8 cellular contexts compared by ENCODE assay signal in genomic region chr21:37207441-37208009, GRCh38. TPM values are rescaled to one million over a fixed set of nuclear protein-coding genes. Genes with fewer than 3 reads are reported as not detected.
DNase-seq lines count a peak whose midpoint lies in the region; ATAC-seq and TF ChIP-seq lines count a peak whose summit lies in the region.

No MANE protein-coding gene starts in this region.

- H3K4me1 Mint-ChIP-seq in stimulated activated naive CD8-positive, alpha-beta T cell treated with anti-CD3 and anti-CD28 coated beads, Interleukin-15, Interleukin-2, amounts not matched to agents 100 ng/mL and 50 ng/mL, for 24 hours (ENCODE audit: low read depth), result peaks cover 14% of the 10 kb centered on the region

- no peak for TF ChIP-seq CTCF in foreskin keratinocyte (conservative IDR thresholded peaks at IDR 0.05)

- no peak overlapping the region for H3K27ac ChIP-seq in foreskin keratinocyte

- H3K27ac Mint-ChIP-seq in stimulated activated naive CD8-positive, alpha-beta T cell treated with anti-CD3 and anti-CD28 coated beads, Interleukin-15, Interleukin-2, amounts not matched to agents 100 ng/mL and 50 ng/mL, for 24 hours, result peak overlapping the region; percentile 77

- H3K27me3 Mint-ChIP-seq in stimulated activated naive CD8-positive, alpha-beta T cell treated with anti-CD3 and anti-CD28 coated beads, Interleukin-15, Interleukin-2, amounts not matched to agents 100 ng/mL and 50 ng/mL, for 24 hours, result no peaks in the 10 kb centered on the region

- DNase-seq in Ammon's horn (ENCODE audit: low spot score), result peak; percentile 43
- DNase-seq in RPMI8226, result peak; percentile 45
- DNase-seq in foreskin keratinocyte, result no peak
- no peak for DNase-seq in NCI-H446 treated with DMSO at 0.1 percent for 48 hours (lab: John Stamatoyannopoulos, UW)
- no peak for DNase-seq in NCI-H226

- ATAC-seq in GM18858 (IDR thresholded peaks at IDR 0.05; ENCODE audit: unreplicated experiment) (peak; percentile 60), HG02981 (IDR thresholded peaks at IDR 0.05; ENCODE audit: unreplicated experiment) (peak; percentile 55), foreskin keratinocyte (peak; percentile 44)

- peaks cover 9% of the 10 kb centered on the region for H3K36me3 Mint-ChIP-seq in stimulated activated naive CD8-positive, alpha-beta T cell treated with anti-CD3 and anti-CD28 coated beads, Interleukin-15, Interleukin-2, amounts not matched to agents 100 ng/mL and 50 ng/mL, for 24 hours (ENCODE audit: low read depth)

- no peaks in the 10 kb centered on the region for H3K4me1 ChIP-seq in foreskin keratinocyte

- H3K27me3 ChIP-seq in foreskin keratinocyte, result no peaks in the 10 kb centered on the region

- H3K4me3 Mint-ChIP-seq in stimulated activated naive CD8-positive, alpha-beta T cell treated with anti-CD3 and anti-CD28 coated beads, Interleukin-15, Interleukin-2, amounts not matched to agents 100 ng/mL and 50 ng/mL, for 24 hours, result peak overlapping the region; percentile 58

- no peaks in the 10 kb centered on the region for H3K9me3 Mint-ChIP-seq in stimulated activated naive CD8-positive, alpha-beta T cell treated with anti-CD3 and anti-CD28 coated beads, Interleukin-15, Interleukin-2, amounts not matched to agents 100 ng/mL and 50 ng/mL, for 24 hours

RNA-seq across cellular contexts. Expression of gene VPS26C, which starts 59.6 kb away (rescaled TPM):
- 39.0 and 43.7 TPM in 2 replicates for total RNA-seq in foreskin keratinocyte
- polyA plus RNA-seq in foreskin keratinocyte, result 25.4 and 25.7 TPM in 2 replicates

Comparison
In these comparisons a context has a peak if more than half of its experiments do, and no peak if none do; other contexts are left out.
1. DNase-seq: peak in Ammon's horn (single experiment) and RPMI8226 (single experiment); none in foreskin keratinocyte (0 of 2), NCI-H446 treated with DMSO at 0.1 percent for 48 hours (single experiment) and NCI-H226 (single experiment).
2. Peak in every context shown above with its lines, with median percentiles within 50 percentile points of each other: ATAC-seq.